1 cellular context compared by ENCODE assay signal in genomic region chr10:61688551-61689308, GRCh38.
TF ChIP-seq lines count a peak whose summit lies in the region.

No MANE protein-coding gene starts in this region.

TF ChIP-seq in K562, 482 proteins besides CTCF, POLR2A, EP300 and RAD21:
- TF ChIP-seq TRIM24 (IDR thresholded peaks at IDR 0.05) = peak in 1 of 2 experiments; percentile 58; a peak in 1 of 4 replicates
- no peak for TF ChIP-seq PTTG1 (tag; IDR thresholded peaks at IDR 0.05; ENCODE audit: low read depth)
- no peak for TF ChIP-seq POLR2AphosphoS2 (IDR thresholded peaks at IDR 0.05; ENCODE audit: low read length)
- TF ChIP-seq MEIS2 (IDR thresholded peaks at IDR 0.05; ENCODE audit: partially characterized antibody) = peak; percentile 44
- TF ChIP-seq ATF4 (CRISPR knock-in tag; IDR thresholded peaks at IDR 0.05) = no peak
- no peak for TF ChIP-seq NCOA6 (IDR thresholded peaks at IDR 0.05)
- no peak for TF ChIP-seq ZFP91 (CRISPR knock-in tag; IDR thresholded peaks at IDR 0.05)
- TF ChIP-seq RBBP5 (IDR thresholded peaks at IDR 0.05; ENCODE audit: borderline replicate concordance, insufficient read depth, low read length, poor library complexity, severe bottlenecking) = no peak
- no peak for TF ChIP-seq SLC30A9 (CRISPR knock-in tag; IDR thresholded peaks at IDR 0.05)
- no peak for TF ChIP-seq ZNF76 (CRISPR knock-in tag; IDR thresholded peaks at IDR 0.05; ENCODE audit: borderline replicate concordance)
- TF ChIP-seq ZNF175 (CRISPR knock-in tag; IDR thresholded peaks at IDR 0.05; ENCODE audit: low read depth) = no peak
- TF ChIP-seq CEBPG (CRISPR knock-in tag; IDR thresholded peaks at IDR 0.05) = no peak
- peak; percentile 76 to 87 for TF ChIP-seq CEBPG (tag; conservative IDR thresholded peaks at IDR 0.05 in 1 of 2, IDR thresholded peaks at IDR 0.05 in 1 of 2)
- TF ChIP-seq, protein P1, sequence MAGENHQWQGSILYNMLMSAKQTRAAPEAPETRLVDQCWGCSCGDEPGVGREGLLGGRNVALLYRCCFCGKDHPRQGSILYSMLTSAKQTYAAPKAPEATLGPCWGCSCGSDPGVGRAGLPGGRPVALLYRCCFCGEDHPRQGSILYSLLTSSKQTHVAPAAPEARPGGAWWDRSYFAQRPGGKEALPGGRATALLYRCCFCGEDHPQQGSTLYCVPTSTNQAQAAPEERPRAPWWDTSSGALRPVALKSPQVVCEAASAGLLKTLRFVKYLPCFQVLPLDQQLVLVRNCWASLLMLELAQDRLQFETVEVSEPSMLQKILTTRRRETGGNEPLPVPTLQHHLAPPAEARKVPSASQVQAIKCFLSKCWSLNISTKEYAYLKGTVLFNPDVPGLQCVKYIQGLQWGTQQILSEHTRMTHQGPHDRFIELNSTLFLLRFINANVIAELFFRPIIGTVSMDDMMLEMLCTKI (IDR thresholded peaks at IDR 0.05; ENCODE audit: partially characterized antibody) = no peak
- no peak for TF ChIP-seq ELK1 (CRISPR knock-in tag; IDR thresholded peaks at IDR 0.05)
- TF ChIP-seq NFXL1 (CRISPR knock-in tag; IDR thresholded peaks at IDR 0.05) = no peak
- no peak for TF ChIP-seq MAZ (CRISPR knock-in tag; conservative IDR thresholded peaks at IDR 0.05 in 1 of 2, IDR thresholded peaks at IDR 0.05 in 1 of 2)
- TF ChIP-seq MCM5 (IDR thresholded peaks at IDR 0.05; ENCODE audit: low read depth) = no peak
- TF ChIP-seq KDM2B (CRISPR knock-in tag; IDR thresholded peaks at IDR 0.05) = no peak
- no peak for TF ChIP-seq ZNF354B (CRISPR knock-in tag; IDR thresholded peaks at IDR 0.05)
- TF ChIP-seq PKNOX1 (IDR thresholded peaks at IDR 0.05) = peak; percentile 18; the same call in 1 of the 2 replicates
- no peak for TF ChIP-seq ELF1 (tag; IDR thresholded peaks at IDR 0.05)
- TF ChIP-seq, protein P2, sequence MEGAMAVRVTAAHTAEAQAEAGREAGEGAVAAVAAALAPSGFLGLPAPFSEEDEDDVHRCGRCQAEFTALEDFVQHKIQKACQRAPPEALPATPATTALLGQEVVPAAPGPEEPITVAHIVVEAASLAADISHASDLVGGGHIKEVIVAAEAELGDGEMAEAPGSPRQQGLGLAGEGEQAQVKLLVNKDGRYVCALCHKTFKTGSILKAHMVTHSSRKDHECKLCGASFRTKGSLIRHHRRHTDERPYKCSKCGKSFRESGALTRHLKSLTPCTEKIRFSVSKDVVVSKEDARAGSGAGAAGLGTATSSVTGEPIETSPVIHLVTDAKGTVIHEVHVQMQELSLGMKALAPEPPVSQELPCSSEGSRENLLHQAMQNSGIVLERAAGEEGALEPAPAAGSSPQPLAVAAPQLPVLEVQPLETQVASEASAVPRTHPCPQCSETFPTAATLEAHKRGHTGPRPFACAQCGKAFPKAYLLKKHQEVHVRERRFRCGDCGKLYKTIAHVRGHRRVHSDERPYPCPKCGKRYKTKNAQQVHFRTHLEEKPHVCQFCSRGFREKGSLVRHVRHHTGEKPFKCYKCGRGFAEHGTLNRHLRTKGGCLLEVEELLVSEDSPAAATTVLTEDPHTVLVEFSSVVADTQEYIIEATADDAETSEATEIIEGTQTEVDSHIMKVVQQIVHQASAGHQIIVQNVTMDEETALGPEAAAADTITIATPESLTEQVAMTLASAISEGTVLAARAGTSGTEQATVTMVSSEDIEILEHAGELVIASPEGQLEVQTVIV (CRISPR knock-in tag; IDR thresholded peaks at IDR 0.05; ENCODE audit: borderline replicate concordance) = no peak
- TF ChIP-seq, protein P3, sequence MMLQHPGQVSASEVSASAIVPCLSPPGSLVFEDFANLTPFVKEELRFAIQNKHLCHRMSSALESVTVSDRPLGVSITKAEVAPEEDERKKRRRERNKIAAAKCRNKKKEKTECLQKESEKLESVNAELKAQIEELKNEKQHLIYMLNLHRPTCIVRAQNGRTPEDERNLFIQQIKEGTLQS (IDR thresholded peaks at IDR 0.05) = peak; percentile 34; the same call in 1 of the 2 replicates
- TF ChIP-seq, protein P3 (CRISPR knock-in tag; conservative IDR thresholded peaks at IDR 0.05) = no peak
- TF ChIP-seq CHD7 (IDR thresholded peaks at IDR 0.05; ENCODE audit: low read depth, low read length) = no peak
- no peak for TF ChIP-seq PTBP1 (IDR thresholded peaks at IDR 0.05; ENCODE audit: low read depth, low read length)
- TF ChIP-seq MBD2 (IDR thresholded peaks at IDR 0.05; ENCODE audit: borderline replicate concordance, low read depth) = no peak
- TF ChIP-seq KDM1A (IDR thresholded peaks at IDR 0.05) = no peak
- TF ChIP-seq ZBTB17 (CRISPR knock-in tag; IDR thresholded peaks at IDR 0.05) = no peak
- TF ChIP-seq ZNF695 (CRISPR knock-in tag; IDR thresholded peaks at IDR 0.05) = no peak
- TF ChIP-seq PHF20 (IDR thresholded peaks at IDR 0.05; ENCODE audit: partially characterized antibody) = no peak
- no peak for TF ChIP-seq JUN (IDR thresholded peaks at IDR 0.05; ENCODE audit: borderline replicate concordance, low read depth, low read length)
- no peak for TF ChIP-seq JUN (CRISPR knock-in tag; IDR thresholded peaks at IDR 0.05; ENCODE audit: borderline replicate concordance)
- TF ChIP-seq TBP (optimal IDR thresholded peaks at IDR 0.05; ENCODE audit: low read depth, low read length) = no peak
- TF ChIP-seq SMARCC2 (IDR thresholded peaks at IDR 0.05; ENCODE audit: low read depth) = no peak
